In genomic region chr5:163705983-163706771, GRCh38 we compare ENCODE assay signal across 17 cellular contexts.
DNase-seq lines count a peak whose midpoint lies in the region; TF ChIP-seq lines count a peak whose summit lies in the region.
"Had no signal": no experiment of that assay in that cellular context is flagged by ENCODE, and none has a peak within 500 bp of the region (broad histone marks: within the 10 kb centered on the region; RNA-seq: fewer than 3 reads in every experiment).

No MANE protein-coding gene starts in this region.

- peak overlapping the region; percentile 25 for H3K27ac Mint-ChIP-seq in progenitor cell of endocrine pancreas
- H3K27ac Mint-ChIP-seq: activated CD4-positive, alpha-beta memory T cell treated with anti-CD3 and anti-CD28 coated beads for 36 hours; naive thymus-derived CD8-positive, alpha-beta T cell had no signal

- peak; percentile 0 for DNase-seq in GM04503 (ENCODE audit: low read depth)
- peak; percentile 17 for DNase-seq in RPMI7951 (ENCODE audit: low read depth)
- peak; percentile 29 for DNase-seq in fibroblast of peridontal ligament (ENCODE audit: extremely low read depth)
- no peak for DNase-seq in progenitor cell of endocrine pancreas (ENCODE audit: low spot score, unreplicated experiment)
- DNase-seq in esophagus squamous epithelium (lab: John Stamatoyannopoulos, UW), result no peak
- DNase-seq in COLO668 (lab: John Stamatoyannopoulos, UW; ENCODE audit: unreplicated experiment), result no peak
- DNase-seq in kidney glomerular epithelial cell (lab: John Stamatoyannopoulos, UW), result no peak
- DNase-seq in germinal center (ENCODE audit: low spot score), result no peak
- DNase-seq: activated CD4-positive, alpha-beta memory T cell treated with anti-CD3 and anti-CD28 coated beads for 36 hours; anterior cingulate cortex; GF-D8; heart left ventricle; naive thymus-derived CD8-positive, alpha-beta T cell; NCI-H1048; SJCRH30; stimulated activated CD4-positive, alpha-beta T cell treated with anti-CD3 and anti-CD28 coated beads, Interleukin-2, amount 100 ng/mL, for 48 hours; trophoblast cell had no signal

- H3K4me3 Mint-ChIP-seq in progenitor cell of endocrine pancreas (ENCODE audit: low read depth), result no peak overlapping the region
- H3K4me3 Mint-ChIP-seq: activated CD4-positive, alpha-beta memory T cell treated with anti-CD3 and anti-CD28 coated beads for 36 hours; naive thymus-derived CD8-positive, alpha-beta T cell had no signal

- H3K9me3 Mint-ChIP-seq in progenitor cell of endocrine pancreas (ENCODE audit: low read depth), result no peaks in the 10 kb centered on the region
- H3K9me3 Mint-ChIP-seq: activated CD4-positive, alpha-beta memory T cell treated with anti-CD3 and anti-CD28 coated beads for 36 hours had no signal

- peaks cover 16% of the 10 kb centered on the region for H3K4me1 Mint-ChIP-seq in progenitor cell of endocrine pancreas (ENCODE audit: low read depth)
- H3K4me1 Mint-ChIP-seq: naive thymus-derived CD8-positive, alpha-beta T cell had no signal

- H3K36me3 Mint-ChIP-seq in progenitor cell of endocrine pancreas (ENCODE audit: insufficient read depth), result no peaks in the 10 kb centered on the region
- H3K36me3 Mint-ChIP-seq: activated CD4-positive, alpha-beta memory T cell treated with anti-CD3 and anti-CD28 coated beads for 36 hours; naive thymus-derived CD8-positive, alpha-beta T cell had no signal

- WGBS in esophagus squamous epithelium, 2 donors, result 35 to 46% methylated on average over 5 of the region's 5 CpGs

- H3K27me3 Mint-ChIP-seq in progenitor cell of endocrine pancreas, result no peaks in the 10 kb centered on the region
- H3K27me3 Mint-ChIP-seq: activated CD4-positive, alpha-beta memory T cell treated with anti-CD3 and anti-CD28 coated beads for 36 hours had no signal

- no peak for TF ChIP-seq POLR2A in esophagus squamous epithelium (IDR thresholded peaks at IDR 0.05)

- H3K4me3 ChIP-seq in esophagus squamous epithelium, result no peak overlapping the region
- H3K4me3 ChIP-seq: heart left ventricle, SJCRH30 had no signal

- TF ChIP-seq CTCF in progenitor cell of endocrine pancreas (IDR thresholded peaks at IDR 0.05; ENCODE audit: unreplicated experiment) (no peak), esophagus squamous epithelium (IDR thresholded peaks at IDR 0.05) (no peak)

- no peaks in the 10 kb centered on the region for H3K9me3 ChIP-seq in esophagus squamous epithelium
- H3K9me3 ChIP-seq: heart left ventricle, SJCRH30 had no signal

- H3K27me3 ChIP-seq in esophagus squamous epithelium, result no peaks in the 10 kb centered on the region
- H3K27me3 ChIP-seq: heart left ventricle had no signal

- no peaks in the 10 kb centered on the region for H3K36me3 ChIP-seq in esophagus squamous epithelium
- H3K36me3 ChIP-seq: heart left ventricle, SJCRH30 had no signal

- no peaks in the 10 kb centered on the region for H3K4me1 ChIP-seq in esophagus squamous epithelium
- H3K4me1 ChIP-seq: heart left ventricle, SJCRH30 had no signal

- H3K27ac ChIP-seq in esophagus squamous epithelium, result no peak overlapping the region
- H3K27ac ChIP-seq: heart left ventricle, SJCRH30 had no signal

- intact Hi-C loops in esophagus squamous epithelium (cut with DNase I), result no loop called here

Comparison
In these comparisons a context has a peak if more than half of its experiments do, and no peak if none do; other contexts are left out.
1. DNase-seq: peak in GM04503 (single experiment), RPMI7951 (single experiment) and fibroblast of peridontal ligament (single experiment); none in progenitor cell of endocrine pancreas (single experiment), esophagus squamous epithelium (single experiment), COLO668 (single experiment), kidney glomerular epithelial cell (single experiment) and germinal center (single experiment).